ENCODE assay signal across 8 cellular contexts in genomic region chr16:71179569-71179968, GRCh38. TPM values are rescaled to one million over a fixed set of nuclear protein-coding genes. Genes with fewer than 3 reads are reported as not detected.
"Had no signal": no experiment of that assay in that cellular context is flagged by ENCODE, and none has a peak within 500 bp of the region (broad histone marks: within the 10 kb centered on the region; RNA-seq: fewer than 3 reads in every experiment).

No MANE protein-coding gene starts in this region.

- FAIRE-seq: HTR-8/SVneo had no signal

- H3K27ac ChIP-seq: GM23248 had no signal

- H3K36me3 ChIP-seq: HAP-1 had no signal

- ATAC-seq: HCT116 had no signal

- H2AFZ ChIP-seq: GM23248 had no signal

- H3K4me3 ChIP-seq: GM23248, HAP-1 had no signal

- H3K9ac ChIP-seq: GM23248 had no signal

- H3K4me1 ChIP-seq: HAP-1 had no signal

- DNase-seq: GM23248, H7, Karpas-422, KG1 had no signal

- H3K9me3 ChIP-seq: HAP-1 had no signal

RNA-seq across cellular contexts. Expression of gene HYDIN, which starts 51.0 kb away (rescaled TPM):
- polyA plus RNA-seq: IgD-negative memory B cell had no signal
